13 cellular contexts compared by ENCODE assay signal in genomic region chr6:30100154-30100553, GRCh38. TPM values are rescaled to one million over a fixed set of nuclear protein-coding genes. Genes with fewer than 3 reads are reported as not detected.
A peak's percentile ranks its signal among the peaks of the same experiment; 100 is the strongest.
DNase-seq lines count a peak whose midpoint lies in the region; ATAC-seq and TF ChIP-seq lines count a peak whose summit lies in the region.
"Had no signal": no experiment of that assay in that cellular context is flagged by ENCODE, and none has a peak within 500 bp of the region (broad histone marks: within the 10 kb centered on the region; RNA-seq: fewer than 3 reads in every experiment).

No MANE protein-coding gene starts in this region.

- intact Hi-C loops in heart left ventricle (cut with DNase I) = loop anchor here in 7 of 10 donors (2.0 to 5.0 kb wide), 4 partner anchors 33 to 72 kb away; partner anchors contain the start of genes PPP1R11 (in 6 of the 7) and POLR1H (in 1 of the 7)
- intact Hi-C loops in left ventricle myocardium superior (cut with micrococcal nuclease) = no loop called here
- intact Hi-C loops in transverse colon (cut with DNase I; ENCODE audit: low total_unique reads) = no loop called here

- H3K4me3 ChIP-seq in heart left ventricle (peak overlapping the region in 8 of 12 donors; percentile 43 to 60 (median 55)), iPS-20b (ENCODE audit: low read length) (peak overlapping the region; percentile 63), transverse colon (peak overlapping the region in 2 of 4 donors; percentile 35 to 55)

- TF ChIP-seq CTCF in heart left ventricle (IDR thresholded peaks at IDR 0.05) (no peak), transverse colon (IDR thresholded peaks at IDR 0.05) (no peak)

- no peak overlapping the region for H3K27ac Mint-ChIP-seq in activated T-helper 17 cell treated with anti-CD3 and anti-CD28 coated beads, Interleukin-2, amount 50 U/mL, for 72 hours
- H3K27ac Mint-ChIP-seq: activated CD4-positive, alpha-beta memory T cell treated with anti-CD3 and anti-CD28 coated beads, Interleukin-2, amount 10 ng/mL, durations not matched to agents 7 days and 5 days had no signal

- H3K36me3 ChIP-seq in heart left ventricle (no peaks in the 10 kb centered on the region), iPS-20b (ENCODE audit: insufficient read depth, low read depth, low read length) (no peaks in the 10 kb centered on the region), transverse colon (no peaks in the 10 kb centered on the region)
- H3K36me3 ChIP-seq: prostate gland had no signal

- DNase-seq in heart left ventricle (no peak), left ventricle myocardium superior (no peak), transverse colon (no peak), NCI-H226 (no peak), glomerular visceral epithelial cell (ENCODE audit: extremely low spot score) (no peak), hippocampal formation (lab: John Stamatoyannopoulos, UW) (no peak)
- DNase-seq: NCI-H345, SHP77 treated with DMSO at 0.1 percent for 48 hours had no signal

- WGBS in heart left ventricle, 4 donors = 25 to 41% (median 31%) methylated on average over 8 of the region's 8 CpGs
- 39 to 47% methylated on average over 6 to 8 of the region's 8 CpGs for WGBS in transverse colon (ENCODE audit: low coverage in 1 of 2), 2 donors

- no peaks in the 10 kb centered on the region for H3K9me3 Mint-ChIP-seq in activated T-helper 17 cell treated with anti-CD3 and anti-CD28 coated beads, Interleukin-2, amount 50 U/mL, for 72 hours
- H3K9me3 Mint-ChIP-seq: activated CD4-positive, alpha-beta memory T cell treated with anti-CD3 and anti-CD28 coated beads, Interleukin-2, amount 10 ng/mL, durations not matched to agents 7 days and 5 days had no signal

- no peak overlapping the region for H3K9ac ChIP-seq in iPS-20b (ENCODE audit: low read depth, low read length)

- H3K27ac ChIP-seq in heart left ventricle (peak overlapping the region in 6 of 12 donors; percentile 45 to 81 (median 55)), iPS-20b (ENCODE audit: low read length) (no peak overlapping the region), transverse colon (peak overlapping the region; percentile 80 to 84 (median 82))

- H3K27me3 Mint-ChIP-seq in activated T-helper 17 cell treated with anti-CD3 and anti-CD28 coated beads, Interleukin-2, amount 50 U/mL, for 72 hours = peaks cover 47% of the 10 kb centered on the region

- H3K9me3 ChIP-seq in heart left ventricle (no peaks in the 10 kb centered on the region), iPS-20b (ENCODE audit: insufficient read depth, low read depth, low read length) (no peaks in the 10 kb centered on the region), transverse colon (no peaks in the 10 kb centered on the region)
- H3K9me3 ChIP-seq: prostate gland had no signal

- no peak for TF ChIP-seq POLR2A in heart left ventricle (IDR thresholded peaks at IDR 0.05)
- no peak for TF ChIP-seq POLR2A in transverse colon (IDR thresholded peaks at IDR 0.05)

- H3K27me3 ChIP-seq in heart left ventricle (peaks cover 0 to 57% (median 35%) of the 10 kb centered on the region in 9 donors), iPS-20b (ENCODE audit: insufficient read depth, low read length) (peaks cover 88% of the 10 kb centered on the region), transverse colon (peaks cover 51% of the 10 kb centered on the region)

- no peak for TF ChIP-seq EP300 in transverse colon (IDR thresholded peaks at IDR 0.05; ENCODE audit: low read depth)

- in situ Hi-C loops in transverse colon (cut with MboI; ENCODE audit: low pct_ligation_motif_present in 1 of 4, low pct_unique_long_range_greater_than_20kb in 1 of 4, low sequenced_read_pairs in 3 of 4) = no loop called here

- peak overlapping the region; percentile 88 for H3K4me3 Mint-ChIP-seq in activated T-helper 17 cell treated with anti-CD3 and anti-CD28 coated beads, Interleukin-2, amount 50 U/mL, for 72 hours
- H3K4me3 Mint-ChIP-seq: activated CD4-positive, alpha-beta memory T cell treated with anti-CD3 and anti-CD28 coated beads, Interleukin-2, amount 10 ng/mL, durations not matched to agents 7 days and 5 days had no signal

- ATAC-seq in heart left ventricle = no peak
- no peak for ATAC-seq in left ventricle myocardium superior
- ATAC-seq in activated T-helper 17 cell treated with anti-CD3 and anti-CD28 coated beads, Interleukin-2, amount 50 U/mL, for 72 hours (replicated peaks) = no peak

- H3K4me1 Mint-ChIP-seq in activated T-helper 17 cell treated with anti-CD3 and anti-CD28 coated beads, Interleukin-2, amount 50 U/mL, for 72 hours = peaks cover 24% of the 10 kb centered on the region

- H3K4me1 ChIP-seq in heart left ventricle = peaks cover 0 to 42% (median 28%) of the 10 kb centered on the region in 12 donors
- peaks cover 6% of the 10 kb centered on the region; the same call in 1 of the 2 replicates for H3K4me1 ChIP-seq in iPS-20b (ENCODE audit: insufficient read depth, low read length)
- H3K4me1 ChIP-seq in transverse colon = peaks cover 25 to 58% (median 33%) of the 10 kb centered on the region in 4 donors

- H3K36me3 Mint-ChIP-seq in activated T-helper 17 cell treated with anti-CD3 and anti-CD28 coated beads, Interleukin-2, amount 50 U/mL, for 72 hours (ENCODE audit: low read depth) = no peaks in the 10 kb centered on the region

RNA-seq across cellular contexts. Expression of gene TRIM31, which starts 12.7 kb away (rescaled TPM):
- total RNA-seq in heart left ventricle = not detected
- polyA plus RNA-seq in heart left ventricle = not detected
- not detected for total RNA-seq in left ventricle myocardium superior
- not detected for total RNA-seq in activated T-helper 17 cell treated with anti-CD3 and anti-CD28 coated beads, Interleukin-2, amount 50 U/mL, for 72 hours
- total RNA-seq in transverse colon = 100 to 1,000 TPM in 2 of 4 donors, 10 to 100 TPM in 1, 1 to 10 TPM in 1; 3.4 to 221 (median 151) TPM
- total RNA-seq: activated CD4-positive, alpha-beta memory T cell treated with anti-CD3 and anti-CD28 coated beads, Interleukin-2, amount 10 ng/mL, durations not matched to agents 7 days and 5 days had no signal

RNA-seq across cellular contexts. Expression of gene RNF39, which starts 24.6 kb away (rescaled TPM):
- total RNA-seq in heart left ventricle (under 1 TPM in 1 of 9 donors, not detected in 8; 0.68 TPM), left ventricle myocardium superior (not detected), transverse colon (under 1 TPM in 2 of 4 donors, not detected in 2; 0.27 to 0.95 TPM)
- not detected for polyA plus RNA-seq in heart left ventricle
- total RNA-seq in activated T-helper 17 cell treated with anti-CD3 and anti-CD28 coated beads, Interleukin-2, amount 50 U/mL, for 72 hours = not detected
- total RNA-seq: activated CD4-positive, alpha-beta memory T cell treated with anti-CD3 and anti-CD28 coated beads, Interleukin-2, amount 10 ng/mL, durations not matched to agents 7 days and 5 days had no signal

RNA-seq across cellular contexts. Expression of gene PPP1R11, which starts 33.2 kb away (rescaled TPM):
- total RNA-seq in heart left ventricle = 10 to 100 TPM; 41.6 to 64.7 (median 44.9) TPM
- 10 to 100 TPM; 38.7 to 90.3 TPM for polyA plus RNA-seq in heart left ventricle
- total RNA-seq in left ventricle myocardium superior = 44.1 TPM
- total RNA-seq in activated T-helper 17 cell treated with anti-CD3 and anti-CD28 coated beads, Interleukin-2, amount 50 U/mL, for 72 hours = 10 to 100 TPM; 50.8 to 69.9 TPM
- total RNA-seq in transverse colon = 100 to 1,000 TPM in 1 of 4 donors, 10 to 100 TPM in 3; 55.3 to 276 (median 79.1) TPM

RNA-seq across cellular contexts. Expression of gene TRIM40, which starts 35.8 kb away (rescaled TPM):
- total RNA-seq in heart left ventricle (not detected), left ventricle myocardium superior (not detected), transverse colon (10 to 100 TPM in 2 of 4 donors, 1 to 10 TPM in 1, under 1 TPM in 1; 0.40 to 14.8 (median 7.0) TPM)
- polyA plus RNA-seq in heart left ventricle = not detected
- total RNA-seq in activated T-helper 17 cell treated with anti-CD3 and anti-CD28 coated beads, Interleukin-2, amount 50 U/mL, for 72 hours = not detected
- total RNA-seq: activated CD4-positive, alpha-beta memory T cell treated with anti-CD3 and anti-CD28 coated beads, Interleukin-2, amount 10 ng/mL, durations not matched to agents 7 days and 5 days; esophagus mucosa; prostate gland had no signal

RNA-seq across cellular contexts. Expression of gene POLR1H, which starts 39.1 kb away (rescaled TPM):
- total RNA-seq in heart left ventricle (10 to 100 TPM; 11.7 to 19.8 (median 14.7) TPM), left ventricle myocardium superior (16.1 TPM), transverse colon (10 to 100 TPM in 3 of 4 donors, not detected in 1; 12.3 to 36.2 (median 21.6) TPM)
- polyA plus RNA-seq in heart left ventricle = 10 to 100 TPM; 20.9 to 46.1 TPM
- total RNA-seq in activated T-helper 17 cell treated with anti-CD3 and anti-CD28 coated beads, Interleukin-2, amount 50 U/mL, for 72 hours = 10 to 100 TPM; 39.8 to 59.5 TPM

Comparison
In these comparisons a context has a peak if more than half of its experiments do, and no peak if none do; other contexts are left out.
1. intact Hi-C loops: an anchor here in heart left ventricle (2.0 to 5.0 kb wide); none called in left ventricle myocardium superior and transverse colon.